8 cellular contexts compared by ENCODE assay signal in genomic region chr21:34885125-34885524, GRCh38.
DNase-seq lines count a peak whose midpoint lies in the region; TF ChIP-seq lines count a peak whose summit lies in the region.

No MANE protein-coding gene starts in this region.

- no peaks in the 10 kb centered on the region for H3K27me3 ChIP-seq in muscle layer of duodenum (ENCODE audit: low read depth, low read length)

- peaks cover 0 to 3% (median 0%) of the 10 kb centered on the region in 3 donors for H3K27me3 Mint-ChIP-seq in CD14-positive monocyte (ENCODE audit: low read depth in 3 of 3)
- H3K27me3 Mint-ChIP-seq in MCF 10A (ENCODE audit: insufficient read depth, unreplicated experiment) = no peaks in the 10 kb centered on the region

- H3K9me3 Mint-ChIP-seq in CD14-positive monocyte (peaks cover 0 to 2% (median 0%) of the 10 kb centered on the region in 7 donors), MCF 10A (ENCODE audit: unreplicated experiment) (no peaks in the 10 kb centered on the region)

- H3K4me3 ChIP-seq in muscle layer of duodenum (ENCODE audit: low read depth in 1 of 2, low read length in 2 of 2) = peak overlapping the region; percentile 73 to 80

- H3K4me1 Mint-ChIP-seq in CD14-positive monocyte (peaks cover 47% of the 10 kb centered on the region), MCF 10A (ENCODE audit: insufficient read depth, unreplicated experiment) (peaks cover 28% of the 10 kb centered on the region)

- TF ChIP-seq CTCF in CD14-positive monocyte (IDR thresholded peaks at IDR 0.05) (no peak), MCF 10A (IDR thresholded peaks at IDR 0.05; ENCODE audit: unreplicated experiment) (no peak)

- BruUV-seq in MCF 10A (replicated peaks; lab: Mats Ljungman, UMichigan) = no TSS peak

- H3K36me3 ChIP-seq in KOPT-K1 (ENCODE audit: insufficient read depth, low read length) (peaks cover 71% of the 10 kb centered on the region), muscle layer of duodenum (ENCODE audit: control insufficient read depth in 1 of 2, insufficient read depth in 2 of 2, low read length in 2 of 2) (peaks cover 0 to 15% of the 10 kb centered on the region in 2 donors)

- H3K36me3 Mint-ChIP-seq in CD14-positive monocyte = peaks cover 5 to 17% of the 10 kb centered on the region in 2 donors
- H3K36me3 Mint-ChIP-seq in MCF 10A (ENCODE audit: insufficient read depth, unreplicated experiment) = peaks cover 19% of the 10 kb centered on the region

- POLR2A ChIA-PET in MCF 10A (lab: Yijun Ruan, JAX) = interaction anchor here (0.6 to 16.3 kb wide), 16 partner anchors 7 to 516 kb away, joined by 3 to 972 read pairs (median 39); no protein-coding TSS in a partner anchor

- peaks cover 5 to 14% of the 10 kb centered on the region in 2 donors for H3K4me1 ChIP-seq in muscle layer of duodenum (ENCODE audit: control insufficient read depth in 1 of 2, insufficient read depth in 2 of 2, low read length in 2 of 2)

- peak overlapping the region; percentile 72 to 99 (median 94) for H3K27ac Mint-ChIP-seq in CD14-positive monocyte
- peak overlapping the region; percentile 91 for H3K27ac Mint-ChIP-seq in MCF 10A (ENCODE audit: low read depth, unreplicated experiment)

- H3K27ac ChIP-seq in KOPT-K1 (ENCODE audit: low read depth, low read length, poor library complexity, severe bottlenecking) (peak overlapping the region; percentile 96), muscle layer of duodenum (ENCODE audit: low read length) (peak overlapping the region; percentile 76)

- CTCF ChIA-PET in MCF 10A (lab: Yijun Ruan, JAX) = interaction anchor here (0.7 to 7.5 kb wide), 13 partner anchors 35 to 955 kb away, joined by 3 to 78 read pairs (median 5); no protein-coding TSS in a partner anchor

- intact Hi-C loops in CD14-positive monocyte (cut with micrococcal nuclease) (loop anchor here (5.0 kb wide), 4 partner anchors 78 to 1047 kb away; no protein-coding TSS in a partner anchor), MCF 10A (cut with micrococcal nuclease) (loop anchor here (10.0 kb wide), 1 partner anchor 370 kb away; no protein-coding TSS in a partner anchor)

- H3K4me3 Mint-ChIP-seq in CD14-positive monocyte (peak overlapping the region; percentile 95 to 98), MCF 10A (ENCODE audit: unreplicated experiment) (peak overlapping the region; percentile 99)

- DNase-seq in CD14-positive monocyte (ENCODE audit: low spot score) = no peak
- DNase-seq in MCF 10A (ENCODE audit: unreplicated experiment) = peak; percentile 39
- no peak for DNase-seq in SK-N-DZ (ENCODE audit: low spot score)
- no peak for DNase-seq in stimulated activated CD4-positive, alpha-beta T cell treated with anti-CD3 and anti-CD28 coated beads, Interleukin-2, amount 100 ng/mL, for 48 hours
- no peak for DNase-seq in NCI-H2227 treated with DMSO at 0.1 percent for 48 hours (lab: John Stamatoyannopoulos, UW)
- no peak for DNase-seq in stimulated activated CD4-positive, alpha-beta T cell treated with anti-CD3 and anti-CD28 coated beads, Interleukin-4, amount 100 ng/mL, for 24 hours

- H3K9me3 ChIP-seq in KOPT-K1 (ENCODE audit: insufficient read depth, low read length, poor library complexity, severe bottlenecking) (no peaks in the 10 kb centered on the region), muscle layer of duodenum (ENCODE audit: control insufficient read depth in 1 of 2, low read length in 2 of 2) (no peaks in the 10 kb centered on the region)
